ENCODE assay signal across 10 cellular contexts in genomic region chr19:13011653-13012389, GRCh38. TPM values are rescaled to one million over a fixed set of nuclear protein-coding genes. Genes with fewer than 3 reads are reported as not detected.
DNase-seq lines count a peak whose midpoint lies in the region; ATAC-seq and TF ChIP-seq lines count a peak whose summit lies in the region.
"Had no signal": no experiment of that assay in that cellular context is flagged by ENCODE, and none has a peak within 500 bp of the region (broad histone marks: within the 10 kb centered on the region; RNA-seq: fewer than 3 reads in every experiment).

No MANE protein-coding gene starts in this region.

- H4K20me1 ChIP-seq in fibroblast of lung (ENCODE audit: control insufficient read depth, extremely low read depth, insufficient read depth, low read length): no peaks in the 10 kb centered on the region
- peaks cover 99% of the 10 kb centered on the region for H4K20me1 ChIP-seq in smooth muscle cell (ENCODE audit: low read depth)

- H3F3A ChIP-seq in smooth muscle cell (ENCODE audit: low read depth): no peaks in the 10 kb centered on the region

- no peak overlapping the region for H2AFZ ChIP-seq in fibroblast of lung (ENCODE audit: low read length)
- H2AFZ ChIP-seq in smooth muscle cell (ENCODE audit: low read depth): no peak overlapping the region

- CTCF ChIA-PET in RWPE1 (lab: Yijun Ruan, JAX): interaction anchor here (1.7 kb wide), 1 partner anchor 10 kb away, joined by 4 read pairs; no protein-coding TSS in a partner anchor

- no peak overlapping the region for H3K9ac ChIP-seq in fibroblast of lung (ENCODE audit: insufficient read depth, low read length)
- no peak overlapping the region for H3K9ac ChIP-seq in smooth muscle cell (ENCODE audit: low read depth)

- H3K9me3 ChIP-seq in fibroblast of lung (ENCODE audit: control insufficient read depth, insufficient read depth, low read depth, low read length) (no peaks in the 10 kb centered on the region), smooth muscle cell (replicated peaks; ENCODE audit: low read depth) (no peaks in the 10 kb centered on the region), BE2C (no peaks in the 10 kb centered on the region)
- H3K9me3 ChIP-seq: pancreas had no signal

- peak overlapping the region; percentile 98 for H3K27ac ChIP-seq in RWPE1
- peak overlapping the region; percentile 99 for H3K27ac ChIP-seq in fibroblast of lung (ENCODE audit: insufficient read depth, low read length)
- H3K27ac ChIP-seq in smooth muscle cell (ENCODE audit: low read depth): no peak overlapping the region

- H3K4me3 ChIP-seq in fibroblast of lung (replicated peaks in 1 of 4; ENCODE audit: control extremely low read depth in 1 of 4, insufficient read depth in 1 of 4, low read depth in 3 of 4, low read length in 4 of 4) (no peak overlapping the region), smooth muscle cell (no peak overlapping the region), BE2C (ENCODE audit: low read depth, low read length) (no peak overlapping the region)
- H3K4me3 ChIP-seq: pancreas had no signal

- no peaks in the 10 kb centered on the region for H3K27me3 ChIP-seq in fibroblast of lung (ENCODE audit: control insufficient read depth, insufficient read depth, low read length)
- peaks cover 100% of the 10 kb centered on the region for H3K27me3 ChIP-seq in smooth muscle cell (ENCODE audit: low read depth)
- H3K27me3 ChIP-seq in BE2C: no peaks in the 10 kb centered on the region
- H3K27me3 ChIP-seq: pancreas had no signal

- H3K79me2 ChIP-seq in fibroblast of lung (ENCODE audit: control insufficient read depth, insufficient read depth, low read length): peaks cover 93% of the 10 kb centered on the region
- H3K79me2 ChIP-seq in smooth muscle cell (ENCODE audit: low read depth): no peaks in the 10 kb centered on the region

- POLR2A ChIA-PET in RWPE1 (lab: Yijun Ruan, JAX; ENCODE audit: low non-redundant PET): interaction anchor here (0.6 kb wide), 2 partner anchors 12 to 14 kb away, joined by 3 to 5 read pairs; no protein-coding TSS in a partner anchor

- DNase-seq in ELF-1 (ENCODE audit: low read depth, low spot score): peak; percentile 41
- no peak for DNase-seq in RWPE1 (ENCODE audit: low spot score)
- DNase-seq in fibroblast of lung (ENCODE audit: low read depth in 2 of 2): no peak
- no peak for DNase-seq in smooth muscle cell (lab: John Stamatoyannopoulos, UW; ENCODE audit: unreplicated experiment)
- DNase-seq in DMS53 treated with DMSO at 0.1 percent for 48 hours (lab: John Stamatoyannopoulos, UW; ENCODE audit: unreplicated experiment): no peak
- DNase-seq in BE2C: no peak
- no peak for DNase-seq in DMS79 (lab: John Stamatoyannopoulos, UW)
- DNase-seq: activated gamma-delta T cell had no signal

- 6% methylated on average over 49 of the region's 54 CpGs for WGBS in smooth muscle cell (ENCODE audit: low lambda C conversion rate)

- peak overlapping the region; percentile 25 for H3K4me2 ChIP-seq in fibroblast of lung (ENCODE audit: extremely low read depth, insufficient read depth, low read length)
- peak overlapping the region; percentile 26 for H3K4me2 ChIP-seq in smooth muscle cell

- H3K4me1 ChIP-seq in fibroblast of lung (ENCODE audit: control insufficient read depth, extremely low read depth, insufficient read depth, low read length) (peaks cover 38% of the 10 kb centered on the region), smooth muscle cell (ENCODE audit: low read depth) (peaks cover 21% of the 10 kb centered on the region), BE2C (peaks cover 4% of the 10 kb centered on the region; the same call in 1 of the 2 replicates)

- TF ChIP-seq CTCF in RWPE1 (conservative IDR thresholded peaks at IDR 0.05; ENCODE audit: low read depth) (no peak), fibroblast of lung (conservative IDR thresholded peaks at IDR 0.05 in 1 of 2, IDR thresholded peaks at IDR 0.05 in 1 of 2; ENCODE audit: low read depth in 1 of 2, low read length in 2 of 2) (no peak), smooth muscle cell (IDR thresholded peaks at IDR 0.05; ENCODE audit: borderline replicate concordance, insufficient read depth, poor library complexity, severe bottlenecking) (no peak), BE2C (IDR thresholded peaks at IDR 0.05; ENCODE audit: low read depth, low read length) (no peak)

- H3K36me3 ChIP-seq in fibroblast of lung (ENCODE audit: control insufficient read depth, insufficient read depth, low read length) (peaks cover 10% of the 10 kb centered on the region), smooth muscle cell (ENCODE audit: low read depth) (no peaks in the 10 kb centered on the region), BE2C (no peaks in the 10 kb centered on the region)
- H3K36me3 ChIP-seq: pancreas had no signal

- ATAC-seq in HG02610 (IDR thresholded peaks at IDR 0.05; ENCODE audit: unreplicated experiment): no peak
- ATAC-seq: pancreas had no signal

RNA-seq across cellular contexts. Expression of gene NFIX, which starts 16.5 kb away (rescaled TPM):
- total RNA-seq in fibroblast of lung (55.2 and 74.8 TPM in 2 replicates), smooth muscle cell (2.3 TPM in 2 replicates)
- polyA plus RNA-seq in fibroblast of lung (35.7 and 75.9 TPM in 2 replicates), smooth muscle cell (1.8 and 1.9 TPM in 2 replicates)
- 139 and 196 TPM in 2 replicates for polyA plus RNA-seq in fibroblast of lung (2012)
- 272 and 385 TPM in 2 replicates for polyA minus RNA-seq in fibroblast of lung (ENCODE audit: low replicate concordance)
- polyA plus RNA-seq in BE2C (2012; ENCODE audit: insufficient read depth, insufficient read length, low read depth): 34.1 TPM

RNA-seq across cellular contexts. Expression of gene DAND5, which starts 42.4 kb away (rescaled TPM):
- not detected in 2 replicates for total RNA-seq in fibroblast of lung
- 0.03 TPM in 1 of 2 replicates, not detected in the other for polyA plus RNA-seq in fibroblast of lung
- not detected in 2 replicates for polyA plus RNA-seq in fibroblast of lung (2012)
- polyA minus RNA-seq in fibroblast of lung (ENCODE audit: low replicate concordance): not detected in 2 replicates
- total RNA-seq in smooth muscle cell: not detected in 2 replicates
- polyA plus RNA-seq in smooth muscle cell: 0.18 TPM in 1 of 2 replicates, not detected in the other
- polyA plus RNA-seq in BE2C (2012; ENCODE audit: insufficient read depth, insufficient read length, low read depth): 0.25 TPM

RNA-seq across cellular contexts. Expression of gene GADD45GIP1, which starts 54.8 kb away (rescaled TPM):
- total RNA-seq in fibroblast of lung: 17.7 and 19.7 TPM in 2 replicates
- 19.5 and 28.2 TPM in 2 replicates for polyA plus RNA-seq in fibroblast of lung
- 51.3 and 70.6 TPM in 2 replicates for polyA plus RNA-seq in fibroblast of lung (2012)
- 2.0 and 6.3 TPM in 2 replicates for polyA minus RNA-seq in fibroblast of lung (ENCODE audit: low replicate concordance)
- total RNA-seq in smooth muscle cell: 51.5 and 51.6 TPM in 2 replicates
- polyA plus RNA-seq in smooth muscle cell: 152 and 153 TPM in 2 replicates
- polyA plus RNA-seq in BE2C (2012; ENCODE audit: insufficient read depth, insufficient read length, low read depth): 314 TPM

Comparison
In these comparisons a context has a peak if more than half of its experiments do, and no peak if none do; other contexts are left out.
1. RNA of gene NFIX, which starts 16.5 kb away (total RNA-seq): 55.2 to 74.8 TPM in fibroblast of lung; 2.3 TPM in smooth muscle cell; every median in the first group is over 10 times any median in the second.